ENCODE assay signal across 18 cellular contexts in genomic region chr11:75858042-75858441, GRCh38.
"Had no signal": no experiment of that assay in that cellular context is flagged by ENCODE, and none has a peak within 500 bp of the region (broad histone marks: within the 10 kb centered on the region; RNA-seq: fewer than 3 reads in every experiment).

No MANE protein-coding gene starts in this region.

- H3K36me3 ChIP-seq: breast epithelium, lower lobe of right lung, suprapubic skin had no signal

- H3K27ac Mint-ChIP-seq: activated CD4-positive, alpha-beta memory T cell treated with anti-CD3 and anti-CD28 coated beads, Interleukin-2, amount 10 ng/mL, durations not matched to agents 7 days and 5 days; activated CD8-positive, alpha-beta memory T cell treated with anti-CD3 and anti-CD28 coated beads, Interleukin-2, amount 10 ng/mL, durations not matched to agents 7 days and 5 days; activated naive CD4-positive, alpha-beta T cell treated with anti-CD3 and anti-CD28 coated beads, Interleukin-2, amount 10 ng/mL, durations not matched to agents 7 days and 5 days; progenitor cell of endocrine pancreas; stimulated activated naive CD8-positive, alpha-beta T cell treated with anti-CD3 and anti-CD28 coated beads, Interleukin-15, Interleukin-2, amounts not matched to agents 100 ng/mL and 50 ng/mL, for 24 hours had no signal

- H3K4me1 ChIP-seq: ascending aorta, breast epithelium had no signal

- H3K27me3 ChIP-seq: ascending aorta, breast epithelium, esophagus squamous epithelium, suprapubic skin had no signal

- H3K27me3 Mint-ChIP-seq: activated B cell treated with CpG ODN at 0.5 μM for 24 hours; activated CD4-positive, alpha-beta memory T cell treated with anti-CD3 and anti-CD28 coated beads, Interleukin-2, amount 10 ng/mL, durations not matched to agents 7 days and 5 days; activated CD8-positive, alpha-beta memory T cell treated with anti-CD3 and anti-CD28 coated beads, Interleukin-2, amount 10 ng/mL, durations not matched to agents 7 days and 5 days; activated naive CD4-positive, alpha-beta T cell treated with anti-CD3 and anti-CD28 coated beads, Interleukin-2, amount 10 ng/mL, durations not matched to agents 7 days and 5 days; progenitor cell of endocrine pancreas; stimulated activated naive CD8-positive, alpha-beta T cell treated with anti-CD3 and anti-CD28 coated beads, Interleukin-15, Interleukin-2, amounts not matched to agents 100 ng/mL and 50 ng/mL, for 24 hours had no signal

- H3K4me3 Mint-ChIP-seq: activated B cell treated with CpG ODN at 0.5 μM for 24 hours; activated CD4-positive, alpha-beta memory T cell treated with anti-CD3 and anti-CD28 coated beads, Interleukin-2, amount 10 ng/mL, durations not matched to agents 7 days and 5 days; activated CD8-positive, alpha-beta memory T cell treated with anti-CD3 and anti-CD28 coated beads, Interleukin-2, amount 10 ng/mL, durations not matched to agents 7 days and 5 days; activated naive CD4-positive, alpha-beta T cell treated with anti-CD3 and anti-CD28 coated beads, Interleukin-2, amount 10 ng/mL, durations not matched to agents 7 days and 5 days; stimulated activated naive CD8-positive, alpha-beta T cell treated with anti-CD3 and anti-CD28 coated beads, Interleukin-15, Interleukin-2, amounts not matched to agents 100 ng/mL and 50 ng/mL, for 24 hours had no signal

- H3K27ac ChIP-seq: ascending aorta, breast epithelium, esophagus squamous epithelium, suprapubic skin had no signal

- DNase-seq: activated B cell treated with CpG ODN at 0.5 μM for 24 hours; activated CD4-positive, alpha-beta memory T cell treated with anti-CD3 and anti-CD28 coated beads, Interleukin-2, amount 10 ng/mL, durations not matched to agents 7 days and 5 days; activated CD4-positive, alpha-beta T cell treated with anti-CD3 and anti-CD28 coated beads for 48 hours; activated CD8-positive, alpha-beta memory T cell treated with anti-CD3 and anti-CD28 coated beads, Interleukin-2, amount 10 ng/mL, durations not matched to agents 7 days and 5 days; activated naive CD4-positive, alpha-beta T cell treated with anti-CD3 and anti-CD28 coated beads, Interleukin-2, amount 10 ng/mL, durations not matched to agents 7 days and 5 days; effector memory CD4-positive, alpha-beta T cell; esophagus squamous epithelium; left cardiac atrium; lower lobe of right lung; occipital lobe had no signal

- ATAC-seq: activated CD8-positive, alpha-beta memory T cell treated with anti-CD3 and anti-CD28 coated beads, Interleukin-2, amount 10 ng/mL, durations not matched to agents 7 days and 5 days had no signal

- FAIRE-seq: endothelial cell of umbilical vein, islet of Langerhans had no signal

- H3K4me1 Mint-ChIP-seq: activated naive CD4-positive, alpha-beta T cell treated with anti-CD3 and anti-CD28 coated beads, Interleukin-2, amount 10 ng/mL, durations not matched to agents 7 days and 5 days had no signal

- H3K4me3 ChIP-seq: ascending aorta, breast epithelium, esophagus squamous epithelium, lower lobe of right lung, skin epidermis, suprapubic skin had no signal

- H3K9me3 Mint-ChIP-seq: activated B cell treated with CpG ODN at 0.5 μM for 24 hours; activated CD4-positive, alpha-beta memory T cell treated with anti-CD3 and anti-CD28 coated beads, Interleukin-2, amount 10 ng/mL, durations not matched to agents 7 days and 5 days; activated naive CD4-positive, alpha-beta T cell treated with anti-CD3 and anti-CD28 coated beads, Interleukin-2, amount 10 ng/mL, durations not matched to agents 7 days and 5 days; stimulated activated naive CD8-positive, alpha-beta T cell treated with anti-CD3 and anti-CD28 coated beads, Interleukin-15, Interleukin-2, amounts not matched to agents 100 ng/mL and 50 ng/mL, for 24 hours had no signal

- H3K9me3 ChIP-seq: ascending aorta, breast epithelium, esophagus squamous epithelium, lower lobe of right lung, suprapubic skin had no signal
